Comparison of ENCODE assay signal across 8 cellular contexts in genomic region chr4:153497988-153498967, GRCh38. TPM values are rescaled to one million over a fixed set of nuclear protein-coding genes. Genes with fewer than 3 reads are reported as not detected.
A peak's percentile ranks its signal among the peaks of the same experiment; 100 is the strongest.
DNase-seq lines count a peak whose midpoint lies in the region; ATAC-seq and TF ChIP-seq lines count a peak whose summit lies in the region.

No MANE protein-coding gene starts in this region.

- peak overlapping the region; percentile 54 for H3K27ac ChIP-seq in CD8-positive, alpha-beta T cell (ENCODE audit: low read depth, low read length)
- peak overlapping the region in 51 of 59 donors; percentile 8 to 85 (median 63) for H3K27ac ChIP-seq in dorsolateral prefrontal cortex

- no peaks in the 10 kb centered on the region for H3K9me3 ChIP-seq in CD8-positive, alpha-beta T cell (ENCODE audit: low read length)

- H3K4me3 Mint-ChIP-seq in CD8-positive, alpha-beta T cell, result peak overlapping the region; percentile 66
- no peak overlapping the region for H3K4me3 Mint-ChIP-seq in osteocyte (ENCODE audit: unreplicated experiment)

- intact Hi-C loops in CD8-positive, alpha-beta T cell (cut with DNase I, micrococcal nuclease), result loop anchor here (1.0 to 2.0 kb wide), 3 partner anchors 10 to 23 kb away; no protein-coding TSS in a partner anchor
- intact Hi-C loops in dorsolateral prefrontal cortex (cut with DNase I), result no loop called here

- POLR2A ChIA-PET in CD8-positive, alpha-beta T cell (lab: Charles Lee), result interaction anchor here (1.0 to 8.2 kb wide), 9 partner anchors 10 to 76 kb away, joined by 3 to 50 read pairs (median 3); partner anchors contain the start of gene TMEM131L

- no peak for TF ChIP-seq CTCF in CD8-positive, alpha-beta T cell (IDR thresholded peaks at IDR 0.05)
- no peak for TF ChIP-seq CTCF in dorsolateral prefrontal cortex (IDR thresholded peaks at IDR 0.05 in 54 of 56, conservative IDR thresholded peaks at IDR 0.05 in 2 of 56; ENCODE audit: low read depth in 1 of 56, partially characterized antibody in 56 of 56)
- no peak for TF ChIP-seq CTCF in osteocyte (IDR thresholded peaks at IDR 0.05)

- ATAC-seq in CD8-positive, alpha-beta T cell, result peak; percentile 15
- ATAC-seq in GM19397 (IDR thresholded peaks at IDR 0.05; ENCODE audit: unreplicated experiment) (peak; percentile 65), HG03442 (IDR thresholded peaks at IDR 0.05; ENCODE audit: unreplicated experiment) (peak; percentile 65)

- H3K27me3 Mint-ChIP-seq in CD8-positive, alpha-beta T cell (ENCODE audit: low read depth), result no peaks in the 10 kb centered on the region
- no peaks in the 10 kb centered on the region for H3K27me3 Mint-ChIP-seq in osteocyte (ENCODE audit: unreplicated experiment)

- H3K27ac Mint-ChIP-seq in CD8-positive, alpha-beta T cell, result peak overlapping the region; percentile 97
- peak overlapping the region; percentile 52 for H3K27ac Mint-ChIP-seq in osteocyte (ENCODE audit: unreplicated experiment)

- no peaks in the 10 kb centered on the region for H3K9me3 Mint-ChIP-seq in CD8-positive, alpha-beta T cell
- no peaks in the 10 kb centered on the region for H3K9me3 Mint-ChIP-seq in osteocyte (ENCODE audit: unreplicated experiment)

- CTCF ChIA-PET in CD8-positive, alpha-beta T cell (lab: Charles Lee), result interaction anchor here (0.7 to 3.2 kb wide), 11 partner anchors 10 to 76 kb away, joined by 3 to 11 read pairs (median 4); partner anchors contain the start of gene TMEM131L

- no peak for DNase-seq in CD8-positive, alpha-beta T cell
- DNase-seq in dorsolateral prefrontal cortex, result peak in 1 of 10 donors; percentile 43
- DNase-seq in osteocyte (ENCODE audit: extremely low spot score, unreplicated experiment), result no peak
- no peak for DNase-seq in NCI-H1105 (lab: John Stamatoyannopoulos, UW)
- DNase-seq in kidney glomerular epithelial cell (lab: John Stamatoyannopoulos, UW), result no peak
- DNase-seq in stimulated activated CD4-positive, alpha-beta T cell treated with anti-CD3 and anti-CD28 coated beads, Interleukin-4, amount 100 ng/mL, for 24 hours, result no peak

- H3K36me3 ChIP-seq in CD8-positive, alpha-beta T cell (ENCODE audit: insufficient read depth, low read length), result no peaks in the 10 kb centered on the region

- peak overlapping the region; percentile 37 for H3K4me3 ChIP-seq in CD8-positive, alpha-beta T cell (ENCODE audit: low read depth, low read length)
- no peak overlapping the region for H3K4me3 ChIP-seq in dorsolateral prefrontal cortex

- H3K27me3 ChIP-seq in CD8-positive, alpha-beta T cell (ENCODE audit: insufficient read depth, low read length), result no peaks in the 10 kb centered on the region
- H3K27me3 ChIP-seq in dorsolateral prefrontal cortex, result no peaks in the 10 kb centered on the region

- H3K4me1 ChIP-seq in CD8-positive, alpha-beta T cell (ENCODE audit: insufficient read depth, low read length), result peaks cover 92% of the 10 kb centered on the region

- H3K36me3 Mint-ChIP-seq in CD8-positive, alpha-beta T cell, result peaks cover 13% of the 10 kb centered on the region
- peaks cover 3% of the 10 kb centered on the region for H3K36me3 Mint-ChIP-seq in osteocyte (ENCODE audit: unreplicated experiment)

- H3K4me1 Mint-ChIP-seq in CD8-positive, alpha-beta T cell (ENCODE audit: low read depth), result peaks cover 90% of the 10 kb centered on the region
- H3K4me1 Mint-ChIP-seq in osteocyte (ENCODE audit: unreplicated experiment), result peaks cover 28% of the 10 kb centered on the region

RNA-seq across cellular contexts. Expression of gene TMEM131L, which starts 32.1 kb away (rescaled TPM):
- total RNA-seq in CD8-positive, alpha-beta T cell, result 10 to 100 TPM; 80.8 to 83.1 TPM
- total RNA-seq in dorsolateral prefrontal cortex, result 10 to 100 TPM in 40 of 120 experiments, 1 to 10 TPM in 80; 3.8 to 16.5 (median 8.7) TPM
- total RNA-seq in osteocyte, result 6.4 and 8.6 TPM in 2 replicates

Comparison
In these comparisons a context has a peak if more than half of its experiments do, and no peak if none do; other contexts are left out.
1. ATAC-seq: peak in every context shown above with its lines; median percentile 65 in GM19397; 65 in HG03442; 15 in CD8-positive, alpha-beta T cell.
2. intact Hi-C loops: an anchor here in CD8-positive, alpha-beta T cell (1.0 to 2.0 kb wide); none called in dorsolateral prefrontal cortex.